Comparison of ENCODE assay signal across 8 cellular contexts in the genomic region with DNA sequence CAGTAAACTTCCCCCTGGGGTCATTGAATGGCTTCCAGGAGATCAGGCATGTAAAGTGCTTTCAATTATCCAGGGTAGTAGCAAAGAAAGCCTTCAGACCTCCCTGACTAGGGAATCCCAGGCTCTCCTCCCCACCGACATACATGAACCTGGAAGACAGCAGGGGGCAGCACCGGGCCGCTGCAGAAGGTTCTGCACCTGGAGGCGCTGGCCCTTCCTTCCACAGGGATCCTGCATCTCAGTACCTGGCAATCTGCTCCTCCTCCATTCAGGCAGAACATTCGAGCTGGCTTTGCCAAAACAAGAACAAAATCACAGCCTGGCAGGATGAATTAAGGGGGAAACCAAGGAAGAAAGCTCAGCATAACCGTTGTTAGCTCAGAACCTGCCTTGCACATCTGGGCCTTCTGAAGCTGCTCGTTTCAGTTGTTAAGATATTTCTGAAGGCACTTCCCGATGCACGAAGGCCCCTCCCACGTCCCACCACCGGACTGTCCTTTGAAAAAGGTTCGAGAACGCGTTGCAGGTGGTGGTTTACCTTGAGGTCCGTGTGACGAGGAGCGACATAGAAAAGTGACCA.
DNase-seq lines count a peak whose midpoint lies in the region; ATAC-seq and TF ChIP-seq lines count a peak whose summit lies in the region.

No MANE protein-coding gene starts in this region.

- peaks cover 16% of the 10 kb centered on the region for H3K79me2 ChIP-seq in parathyroid adenoma

- H3K4me1 Mint-ChIP-seq in activated T-helper 1 cell treated with anti-CD3 and anti-CD28 coated beads, Interleukin-12 subunit alpha, Interleukin-12 subunit beta, Interleukin-2, Interleukin-4 antibody, amounts not matched to agents 30 ng/mL and 10 ng/mL and 1 ng/mL, durations not matched to agents 14 hours and 24 hours and 36 hours (ENCODE audit: low read depth) = peaks cover 17% of the 10 kb centered on the region

- H3K4me3 Mint-ChIP-seq in activated T-helper 1 cell treated with anti-CD3 and anti-CD28 coated beads, Interleukin-12 subunit alpha, Interleukin-12 subunit beta, Interleukin-2, Interleukin-4 antibody, amounts not matched to agents 30 ng/mL and 10 ng/mL and 1 ng/mL, durations not matched to agents 14 hours and 24 hours and 36 hours = no peak overlapping the region

- no peaks in the 10 kb centered on the region for H3K27me3 ChIP-seq in parathyroid adenoma (ENCODE audit: control insufficient read depth, insufficient read depth, low read length)

- POLR2A ChIA-PET in GM10248 (lab: Yijun Ruan, JAX) = no interaction called here

- H3K9ac ChIP-seq in parathyroid adenoma = no peak overlapping the region

- H2AFZ ChIP-seq in parathyroid adenoma = no peak overlapping the region

- H3K27me3 Mint-ChIP-seq in activated T-helper 1 cell treated with anti-CD3 and anti-CD28 coated beads, Interleukin-12 subunit alpha, Interleukin-12 subunit beta, Interleukin-2, Interleukin-4 antibody, amounts not matched to agents 30 ng/mL and 10 ng/mL and 1 ng/mL, durations not matched to agents 14 hours and 24 hours and 36 hours (ENCODE audit: insufficient read depth) = peaks cover 2% of the 10 kb centered on the region

- intact Hi-C loops in activated T-helper 1 cell treated with anti-CD3 and anti-CD28 coated beads, Interleukin-12 subunit alpha, Interleukin-12 subunit beta, Interleukin-2, Interleukin-4 antibody, amounts not matched to agents 30 ng/mL and 10 ng/mL and 1 ng/mL, durations not matched to agents 14 hours and 24 hours and 36 hours (cut with micrococcal nuclease) = no loop called here

- H3K4me2 ChIP-seq in parathyroid adenoma (ENCODE audit: low read length) = no peak overlapping the region

- no peak overlapping the region for H3K27ac Mint-ChIP-seq in activated T-helper 1 cell treated with anti-CD3 and anti-CD28 coated beads, Interleukin-12 subunit alpha, Interleukin-12 subunit beta, Interleukin-2, Interleukin-4 antibody, amounts not matched to agents 30 ng/mL and 10 ng/mL and 1 ng/mL, durations not matched to agents 14 hours and 24 hours and 36 hours

- H3K9me3 Mint-ChIP-seq in activated T-helper 1 cell treated with anti-CD3 and anti-CD28 coated beads, Interleukin-12 subunit alpha, Interleukin-12 subunit beta, Interleukin-2, Interleukin-4 antibody, amounts not matched to agents 30 ng/mL and 10 ng/mL and 1 ng/mL, durations not matched to agents 14 hours and 24 hours and 36 hours = no peaks in the 10 kb centered on the region

- DNase-seq in ACHN (peak; percentile 24), GM10248 (ENCODE audit: extremely low spot score) (no peak), NCI-H82 treated with DMSO at 0.1 percent for 48 hours (lab: John Stamatoyannopoulos, UW; ENCODE audit: unreplicated experiment) (peak; percentile 39), epithelial cell of esophagus (ENCODE audit: low read depth) (peak; percentile 68)
- DNase-seq in activated T-helper 1 cell treated with anti-CD3 and anti-CD28 coated beads, Interleukin-12 subunit alpha, Interleukin-12 subunit beta, Interleukin-2, Interleukin-4 antibody, amounts not matched to agents 30 ng/mL and 10 ng/mL and 1 ng/mL, durations not matched to agents 14 hours and 24 hours and 36 hours (ENCODE audit: low spot score) = no peak

- no peak for ATAC-seq in HG02885 (IDR thresholded peaks at IDR 0.05; ENCODE audit: poor library complexity, unreplicated experiment)
- ATAC-seq in HG02798 (IDR thresholded peaks at IDR 0.05; ENCODE audit: poor library complexity, unreplicated experiment) = no peak

- CTCF ChIA-PET in GM10248 (lab: Yijun Ruan, JAX) = interaction anchor here (0.8 to 2.8 kb wide), 9 partner anchors 7 to 789 kb away, joined by 3 to 11 read pairs (median 3); no protein-coding TSS in a partner anchor

- H3K36me3 ChIP-seq in parathyroid adenoma (ENCODE audit: control insufficient read depth, insufficient read depth, low read length) = no peaks in the 10 kb centered on the region

- H3K4me1 ChIP-seq in parathyroid adenoma = peaks cover 3% of the 10 kb centered on the region

- peak; percentile 35 for TF ChIP-seq CTCF in GM10248 (IDR thresholded peaks at IDR 0.05; ENCODE audit: control extremely low read depth, extremely low read depth, low read depth, missing control alignments)
- peak; percentile 82 for TF ChIP-seq CTCF in epithelial cell of esophagus (IDR thresholded peaks at IDR 0.05; ENCODE audit: insufficient read depth, low read depth, low read length, missing control alignments)
- peak; percentile 54 for TF ChIP-seq CTCF in parathyroid adenoma (IDR thresholded peaks at IDR 0.05)

- no peak overlapping the region for H3K27ac ChIP-seq in parathyroid adenoma

- no peaks in the 10 kb centered on the region for H3K9me3 ChIP-seq in parathyroid adenoma (ENCODE audit: control insufficient read depth, low read length)

- no peak overlapping the region for H3K4me3 ChIP-seq in epithelial cell of esophagus (ENCODE audit: low read length)
- H3K4me3 ChIP-seq in parathyroid adenoma (ENCODE audit: low read depth, low read length) = no peak overlapping the region

- H3K36me3 Mint-ChIP-seq in activated T-helper 1 cell treated with anti-CD3 and anti-CD28 coated beads, Interleukin-12 subunit alpha, Interleukin-12 subunit beta, Interleukin-2, Interleukin-4 antibody, amounts not matched to agents 30 ng/mL and 10 ng/mL and 1 ng/mL, durations not matched to agents 14 hours and 24 hours and 36 hours (ENCODE audit: low read depth) = peaks cover 4% of the 10 kb centered on the region

- in situ Hi-C loops in ACHN (cut with HindIII; ENCODE audit: low pct_ligation_motif_present, low pct_unique_long_range_greater_than_20kb, low sequenced_read_pairs) = loop anchor here (25.0 kb wide), 1 partner anchor 229 kb away; the partner anchor contains the start of gene SLCO3A1

Comparison
In these comparisons a context has a peak if more than half of its experiments do, and no peak if none do; other contexts are left out.
1. DNase-seq: peak in ACHN (single experiment), NCI-H82 treated with DMSO at 0.1 percent for 48 hours (single experiment) and epithelial cell of esophagus (single experiment); none in GM10248 (single experiment) and activated T-helper 1 cell treated with anti-CD3 and anti-CD28 coated beads, Interleukin-12 subunit alpha, Interleukin-12 subunit beta, Interleukin-2, Interleukin-4 antibody, amounts not matched to agents 30 ng/mL and 10 ng/mL and 1 ng/mL, durations not matched to agents 14 hours and 24 hours and 36 hours (single experiment).
2. Peak in every context shown above with its lines, with median percentiles within 50 percentile points of each other: CTCF ChIP-seq.